Comparison of ENCODE assay signal across 16 cellular contexts in the genomic region with DNA sequence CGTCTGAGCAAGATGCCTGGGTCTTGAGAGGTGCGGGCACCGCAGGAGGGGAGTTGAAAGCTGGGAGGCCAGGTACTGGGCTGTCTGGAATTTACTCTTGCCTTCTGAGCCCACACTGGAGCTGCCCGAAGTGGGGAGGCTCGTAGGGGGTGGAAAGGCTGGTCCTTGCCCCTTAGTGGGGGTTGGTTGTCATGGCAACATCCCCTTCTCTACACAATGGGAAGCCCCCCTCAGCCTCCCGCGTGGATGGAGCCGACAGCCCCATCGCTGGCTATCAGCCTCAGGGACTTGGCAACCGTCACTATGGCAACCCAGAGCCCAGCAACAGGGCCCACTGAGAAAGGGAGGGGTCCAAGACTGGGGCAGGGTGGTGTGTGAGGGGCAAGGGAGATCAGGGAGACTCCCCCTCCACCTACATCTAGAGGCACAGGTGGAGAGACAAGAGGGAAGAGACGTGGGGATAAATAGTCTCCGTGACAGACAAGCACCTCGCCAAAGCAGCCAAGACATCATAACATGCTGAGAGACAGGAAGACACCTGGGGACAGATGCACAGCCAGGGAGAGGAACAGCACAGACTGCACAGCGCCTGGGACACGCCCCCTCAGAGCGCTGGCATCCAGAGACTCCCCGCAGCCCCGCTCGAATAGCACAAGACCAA. TPM values are rescaled to one million over a fixed set of nuclear protein-coding genes. Genes with fewer than 3 reads are reported as not detected.
DNase-seq lines count a peak whose midpoint lies in the region; ATAC-seq and TF ChIP-seq lines count a peak whose summit lies in the region.
"Had no signal": no experiment of that assay in that cellular context is flagged by ENCODE, and none has a peak within 500 bp of the region (broad histone marks: within the 10 kb centered on the region; RNA-seq: fewer than 3 reads in every experiment).

No MANE protein-coding gene starts in this region.

- H3K9me3 Mint-ChIP-seq in activated naive CD4-positive, alpha-beta T cell treated with anti-CD3 and anti-CD28 coated beads, Interleukin-2, amount 10 ng/mL, durations not matched to agents 7 days and 5 days, result no peaks in the 10 kb centered on the region
- peaks cover 6% of the 10 kb centered on the region for H3K9me3 Mint-ChIP-seq in glutamatergic neuron (ENCODE audit: unreplicated experiment)
- H3K9me3 Mint-ChIP-seq in type B pancreatic cell, result no peaks in the 10 kb centered on the region
- H3K9me3 Mint-ChIP-seq: activated naive CD8-positive, alpha-beta T cell treated with anti-CD3 and anti-CD28 coated beads, Interleukin-2, amount 50 U/mL, for 24 hours; stimulated activated naive CD8-positive, alpha-beta T cell treated with anti-CD3 and anti-CD28 coated beads, Interleukin-15, Interleukin-2, amounts not matched to agents 100 ng/mL and 50 ng/mL, for 24 hours had no signal

- peak; percentile 34 for DNase-seq in activated naive CD4-positive, alpha-beta T cell treated with anti-CD3 and anti-CD28 coated beads, Interleukin-2, amount 10 ng/mL, durations not matched to agents 7 days and 5 days
- DNase-seq in activated naive CD4-positive, alpha-beta T cell treated with anti-CD3 and anti-CD28 coated beads, Interleukin-2, amount 50 U/mL, for 16 hours, result no peak
- peak; percentile 75 for DNase-seq in NCI-H748 treated with DMSO at 0.1 percent for 48 hours (lab: John Stamatoyannopoulos, UW)
- DNase-seq in glutamatergic neuron, result peak; percentile 70
- no peak for DNase-seq in type B pancreatic cell (ENCODE audit: extremely low spot score, unreplicated experiment)
- no peak for DNase-seq in SHP77 treated with DMSO at 0.1 percent for 48 hours (lab: John Stamatoyannopoulos, UW)
- no peak for DNase-seq in NOMO-1 treated with DMSO at 0.1 percent for 48 hours (lab: John Stamatoyannopoulos, UW; ENCODE audit: unreplicated experiment)
- DNase-seq: activated naive CD8-positive, alpha-beta T cell treated with anti-CD3 and anti-CD28 coated beads, Interleukin-2, amount 50 U/mL, for 24 hours; activated T-cell treated with anti-CD3 and anti-CD28 coated beads, Interleukin-2, amount 50 U/mL, for 1 hour; central memory CD4-positive, alpha-beta T cell; kidney glomerular epithelial cell; NCI-H1436; spleen had no signal

- TF ChIP-seq CTCF in glutamatergic neuron (IDR thresholded peaks at IDR 0.05; ENCODE audit: partially characterized antibody, unreplicated experiment) (no peak), type B pancreatic cell (conservative IDR thresholded peaks at IDR 0.05) (no peak)

- H3K4me1 Mint-ChIP-seq in activated naive CD4-positive, alpha-beta T cell treated with anti-CD3 and anti-CD28 coated beads, Interleukin-2, amount 10 ng/mL, durations not matched to agents 7 days and 5 days, result peaks cover 32% of the 10 kb centered on the region
- H3K4me1 Mint-ChIP-seq in glutamatergic neuron (ENCODE audit: low read depth, unreplicated experiment), result peaks cover 32% of the 10 kb centered on the region
- H3K4me1 Mint-ChIP-seq in type B pancreatic cell (ENCODE audit: unreplicated experiment), result peaks cover 42% of the 10 kb centered on the region

- H3K27ac Mint-ChIP-seq in activated naive CD4-positive, alpha-beta T cell treated with anti-CD3 and anti-CD28 coated beads, Interleukin-2, amount 10 ng/mL, durations not matched to agents 7 days and 5 days, result no peak overlapping the region
- no peak overlapping the region for H3K27ac Mint-ChIP-seq in glutamatergic neuron (ENCODE audit: unreplicated experiment)
- no peak overlapping the region for H3K27ac Mint-ChIP-seq in type B pancreatic cell
- H3K27ac Mint-ChIP-seq: activated naive CD8-positive, alpha-beta T cell treated with anti-CD3 and anti-CD28 coated beads, Interleukin-2, amount 50 U/mL, for 24 hours had no signal

- CTCF ChIA-PET in activated naive CD4-positive, alpha-beta T cell treated with anti-CD3 and anti-CD28 coated beads, Interleukin-2, amount 10 ng/mL, durations not matched to agents 7 days and 5 days (lab: Charles Lee), result no interaction called here

- no peak overlapping the region for H3K4me3 Mint-ChIP-seq in activated naive CD4-positive, alpha-beta T cell treated with anti-CD3 and anti-CD28 coated beads, Interleukin-2, amount 10 ng/mL, durations not matched to agents 7 days and 5 days
- H3K4me3 Mint-ChIP-seq in glutamatergic neuron (ENCODE audit: unreplicated experiment) (peak overlapping the region; percentile 36), type B pancreatic cell (peak overlapping the region; percentile 74)
- H3K4me3 Mint-ChIP-seq: activated naive CD8-positive, alpha-beta T cell treated with anti-CD3 and anti-CD28 coated beads, Interleukin-2, amount 50 U/mL, for 24 hours; stimulated activated naive CD8-positive, alpha-beta T cell treated with anti-CD3 and anti-CD28 coated beads, Interleukin-15, Interleukin-2, amounts not matched to agents 100 ng/mL and 50 ng/mL, for 24 hours had no signal

- H3K36me3 Mint-ChIP-seq in activated naive CD4-positive, alpha-beta T cell treated with anti-CD3 and anti-CD28 coated beads, Interleukin-2, amount 10 ng/mL, durations not matched to agents 7 days and 5 days, result no peaks in the 10 kb centered on the region
- H3K36me3 Mint-ChIP-seq in glutamatergic neuron (ENCODE audit: unreplicated experiment) (no peaks in the 10 kb centered on the region), type B pancreatic cell (peaks cover 4% of the 10 kb centered on the region)

- no peak for ATAC-seq in GM18907 (IDR thresholded peaks at IDR 0.05; ENCODE audit: unreplicated experiment)
- ATAC-seq: activated naive CD8-positive, alpha-beta T cell treated with anti-CD3 and anti-CD28 coated beads, Interleukin-2, amount 50 U/mL, for 24 hours had no signal

- H3K27me3 Mint-ChIP-seq in activated naive CD4-positive, alpha-beta T cell treated with anti-CD3 and anti-CD28 coated beads, Interleukin-2, amount 10 ng/mL, durations not matched to agents 7 days and 5 days, result peaks cover 93% of the 10 kb centered on the region
- H3K27me3 Mint-ChIP-seq in glutamatergic neuron (ENCODE audit: unreplicated experiment) (peaks cover 19% of the 10 kb centered on the region), type B pancreatic cell (peaks cover 32% of the 10 kb centered on the region)

RNA-seq across cellular contexts. Expression of gene DNAH2, which starts 5.3 kb away (rescaled TPM):
- total RNA-seq in glutamatergic neuron (ENCODE audit: unreplicated experiment) (0.07 TPM), type B pancreatic cell (ENCODE audit: low replicate concordance) (0.10 and 1.0 TPM in 2 replicates)
- total RNA-seq: glomerular endothelial cell had no signal

RNA-seq across cellular contexts. Expression of gene EFNB3, which starts 7.2 kb away (rescaled TPM):
- total RNA-seq in glutamatergic neuron (ENCODE audit: unreplicated experiment) (17.9 TPM), type B pancreatic cell (ENCODE audit: low replicate concordance) (11.4 and 79.5 TPM in 2 replicates)

RNA-seq across cellular contexts. Expression of gene WRAP53, which starts 24.0 kb away (rescaled TPM):
- 19.5 TPM for total RNA-seq in glutamatergic neuron (ENCODE audit: unreplicated experiment)
- total RNA-seq in type B pancreatic cell (ENCODE audit: low replicate concordance), result 10.2 and 22.1 TPM in 2 replicates

RNA-seq across cellular contexts. Expression of gene TP53, which starts 25.0 kb away (rescaled TPM):
- total RNA-seq in glutamatergic neuron (ENCODE audit: unreplicated experiment), result 38.2 TPM
- total RNA-seq in type B pancreatic cell (ENCODE audit: low replicate concordance), result 80.7 and 123 TPM in 2 replicates

Comparison
In these comparisons a context has a peak if more than half of its experiments do, and no peak if none do; other contexts are left out.
1. DNase-seq: peak in activated naive CD4-positive, alpha-beta T cell treated with anti-CD3 and anti-CD28 coated beads, Interleukin-2, amount 10 ng/mL, durations not matched to agents 7 days and 5 days (single experiment), NCI-H748 treated with DMSO at 0.1 percent for 48 hours (single experiment) and glutamatergic neuron (single experiment); none in activated naive CD4-positive, alpha-beta T cell treated with anti-CD3 and anti-CD28 coated beads, Interleukin-2, amount 50 U/mL, for 16 hours (single experiment), type B pancreatic cell (single experiment), SHP77 treated with DMSO at 0.1 percent for 48 hours (single experiment) and NOMO-1 treated with DMSO at 0.1 percent for 48 hours (single experiment).